In genomic region chr16:11587643-11588247, GRCh38 we compare ENCODE assay signal across 8 cellular contexts. TPM values are rescaled to one million over a fixed set of nuclear protein-coding genes. Genes with fewer than 3 reads are reported as not detected.
DNase-seq lines count a peak whose midpoint lies in the region; ATAC-seq and TF ChIP-seq lines count a peak whose summit lies in the region.

No MANE protein-coding gene starts in this region.

- H3K9ac ChIP-seq in smooth muscle cell (ENCODE audit: low read depth) = no peak overlapping the region

- H2AFZ ChIP-seq in smooth muscle cell (ENCODE audit: low read depth) = peak overlapping the region; percentile 84

- peaks cover 25% of the 10 kb centered on the region for H3F3A ChIP-seq in smooth muscle cell (ENCODE audit: low read depth)

- TF ChIP-seq CTCF in HEK293 (tag by site-specific recombination; IDR thresholded peaks at IDR 0.05) (no peak), WERI-Rb-1 (IDR thresholded peaks at IDR 0.05; ENCODE audit: low read depth, low read length) (no peak), right atrium auricular region (IDR thresholded peaks at IDR 0.05) (no peak), smooth muscle cell (IDR thresholded peaks at IDR 0.05; ENCODE audit: borderline replicate concordance, insufficient read depth, poor library complexity, severe bottlenecking) (no peak)

- H3K4me3 ChIP-seq in HEK293 (ENCODE audit: low read depth, low read length) (peak overlapping the region; percentile 72), WERI-Rb-1 (ENCODE audit: low read depth, low read length) (peak overlapping the region; percentile 58), right atrium auricular region (peak overlapping the region; percentile 57 to 84), smooth muscle cell (peak overlapping the region; percentile 67)

- ATAC-seq in left lobe of liver (no peak), HG03196 (IDR thresholded peaks at IDR 0.05; ENCODE audit: unreplicated experiment) (no peak), HG03457 (IDR thresholded peaks at IDR 0.05; ENCODE audit: unreplicated experiment) (no peak)

- POLR2A ChIA-PET in HEK293 (lab: Yijun Ruan, JAX) = interaction anchor here (1.9 kb wide), 1 partner anchor 10 kb away, joined by 8 read pairs; no protein-coding TSS in a partner anchor

- peak; percentile 38 for DNase-seq in WERI-Rb-1
- no peak for DNase-seq in right atrium auricular region (ENCODE audit: low spot score)
- DNase-seq in smooth muscle cell (lab: John Stamatoyannopoulos, UW; ENCODE audit: unreplicated experiment) = no peak
- DNase-seq in NK-92 treated with Interleukin-12 subunit alpha and Interleukin-12 subunit beta, amount 100 ng/mL, for 24 hours (lab: John Stamatoyannopoulos, UW) = no peak
- no peak for DNase-seq in left lobe of liver (ENCODE audit: low spot score)

- peaks cover 11% of the 10 kb centered on the region for H3K79me2 ChIP-seq in smooth muscle cell (ENCODE audit: low read depth)

- WGBS in smooth muscle cell (ENCODE audit: low lambda C conversion rate) = 65% methylated on average over 14 of the region's 14 CpGs

- H3K4me1 ChIP-seq in HEK293 (ENCODE audit: control insufficient read depth, insufficient read depth, low read length) (peaks cover 15% of the 10 kb centered on the region), right atrium auricular region (peaks cover 0 to 32% of the 10 kb centered on the region in 2 donors), smooth muscle cell (ENCODE audit: low read depth) (peaks cover 23% of the 10 kb centered on the region)

- peak overlapping the region; percentile 97 for H3K4me2 ChIP-seq in smooth muscle cell

- H3K9me3 ChIP-seq in HEK293 (ENCODE audit: control insufficient read depth, insufficient read depth, low read depth, low read length) (no peaks in the 10 kb centered on the region), WERI-Rb-1 (ENCODE audit: severe bottlenecking) (no peaks in the 10 kb centered on the region), right atrium auricular region (peaks cover 0 to 6% of the 10 kb centered on the region in 2 donors), smooth muscle cell (replicated peaks; ENCODE audit: low read depth) (no peaks in the 10 kb centered on the region)

- H3K27me3 ChIP-seq in WERI-Rb-1 (ENCODE audit: insufficient read depth, low read depth, severe bottlenecking) (no peaks in the 10 kb centered on the region), right atrium auricular region (no peaks in the 10 kb centered on the region), smooth muscle cell (ENCODE audit: low read depth) (no peaks in the 10 kb centered on the region)

- no peak overlapping the region; the same call in 1 of the 2 replicates for H3K27ac ChIP-seq in HEK293 (ENCODE audit: extremely low read depth, low read depth, low read length)
- H3K27ac ChIP-seq in WERI-Rb-1 = no peak overlapping the region
- peak overlapping the region; percentile 93 to 95 for H3K27ac ChIP-seq in right atrium auricular region
- peak overlapping the region; percentile 42 for H3K27ac ChIP-seq in smooth muscle cell (ENCODE audit: low read depth)

- peaks cover 22% of the 10 kb centered on the region for H4K20me1 ChIP-seq in smooth muscle cell (ENCODE audit: low read depth)

- H3K36me3 ChIP-seq in HEK293 (ENCODE audit: control insufficient read depth in 2 of 2, insufficient read depth in 1 of 2, low read length in 2 of 2) (no peaks in the 10 kb centered on the region), WERI-Rb-1 (no peaks in the 10 kb centered on the region), right atrium auricular region (no peaks in the 10 kb centered on the region), smooth muscle cell (ENCODE audit: low read depth) (no peaks in the 10 kb centered on the region)

- CTCF ChIA-PET in HEK293 (lab: Yijun Ruan, JAX) = interaction anchor here (0.6 to 1.6 kb wide), 5 partner anchors 9 to 180 kb away, joined by 3 to 5 read pairs (median 4); partner anchors contain the start of gene SNN

TF ChIP-seq in HEK293, 187 proteins besides CTCF, POLR2A, EP300 and RAD21 (continues in another document):
- TF ChIP-seq ZNF843 (tag by site-specific recombination; IDR thresholded peaks at IDR 0.05) (no peak), ZNF140 (tag by site-specific recombination; IDR thresholded peaks at IDR 0.05) (no peak), ZNF366 (tag by site-specific recombination; conservative IDR thresholded peaks at IDR 0.05) (no peak), MYNN (tag by site-specific recombination; IDR thresholded peaks at IDR 0.05; ENCODE audit: borderline replicate concordance) (no peak), ZNF202 (tag by site-specific recombination; IDR thresholded peaks at IDR 0.05; ENCODE audit: borderline replicate concordance) (no peak), HOXD13 (CRISPR knock-in tag; IDR thresholded peaks at IDR 0.05; ENCODE audit: borderline replicate concordance) (no peak), IKZF3 (tag by site-specific recombination; IDR thresholded peaks at IDR 0.05) (no peak), ZNF610 (tag by site-specific recombination; IDR thresholded peaks at IDR 0.05; ENCODE audit: borderline replicate concordance) (no peak), ZNF561 (tag by site-specific recombination; IDR thresholded peaks at IDR 0.05; ENCODE audit: borderline replicate concordance) (no peak), TCF7L2 (IDR thresholded peaks at IDR 0.05; ENCODE audit: borderline replicate concordance, low read depth, low read length) (no peak), TRIM28 (IDR thresholded peaks at IDR 0.05; ENCODE audit: borderline replicate concordance, low read length) (no peak), HOXA7 (CRISPR knock-in tag; IDR thresholded peaks at IDR 0.05; ENCODE audit: borderline replicate concordance) (no peak), GFI1B (tag by site-specific recombination; IDR thresholded peaks at IDR 0.05) (no peak), WT1 (tag by site-specific recombination; IDR thresholded peaks at IDR 0.05) (no peak), ZBTB44 (tag by site-specific recombination; IDR thresholded peaks at IDR 0.05) (no peak), ZNF48 (tag by site-specific recombination; IDR thresholded peaks at IDR 0.05) (no peak)
- TF ChIP-seq, protein P1, sequence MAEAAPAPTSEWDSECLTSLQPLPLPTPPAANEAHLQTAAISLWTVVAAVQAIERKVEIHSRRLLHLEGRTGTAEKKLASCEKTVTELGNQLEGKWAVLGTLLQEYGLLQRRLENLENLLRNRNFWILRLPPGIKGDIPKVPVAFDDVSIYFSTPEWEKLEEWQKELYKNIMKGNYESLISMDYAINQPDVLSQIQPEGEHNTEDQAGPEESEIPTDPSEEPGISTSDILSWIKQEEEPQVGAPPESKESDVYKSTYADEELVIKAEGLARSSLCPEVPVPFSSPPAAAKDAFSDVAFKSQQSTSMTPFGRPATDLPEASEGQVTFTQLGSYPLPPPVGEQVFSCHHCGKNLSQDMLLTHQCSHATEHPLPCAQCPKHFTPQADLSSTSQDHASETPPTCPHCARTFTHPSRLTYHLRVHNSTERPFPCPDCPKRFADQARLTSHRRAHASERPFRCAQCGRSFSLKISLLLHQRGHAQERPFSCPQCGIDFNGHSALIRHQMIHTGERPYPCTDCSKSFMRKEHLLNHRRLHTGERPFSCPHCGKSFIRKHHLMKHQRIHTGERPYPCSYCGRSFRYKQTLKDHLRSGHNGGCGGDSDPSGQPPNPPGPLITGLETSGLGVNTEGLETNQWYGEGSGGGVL (tag by site-specific recombination; IDR thresholded peaks at IDR 0.05) = no peak
- TF ChIP-seq, protein P2, sequence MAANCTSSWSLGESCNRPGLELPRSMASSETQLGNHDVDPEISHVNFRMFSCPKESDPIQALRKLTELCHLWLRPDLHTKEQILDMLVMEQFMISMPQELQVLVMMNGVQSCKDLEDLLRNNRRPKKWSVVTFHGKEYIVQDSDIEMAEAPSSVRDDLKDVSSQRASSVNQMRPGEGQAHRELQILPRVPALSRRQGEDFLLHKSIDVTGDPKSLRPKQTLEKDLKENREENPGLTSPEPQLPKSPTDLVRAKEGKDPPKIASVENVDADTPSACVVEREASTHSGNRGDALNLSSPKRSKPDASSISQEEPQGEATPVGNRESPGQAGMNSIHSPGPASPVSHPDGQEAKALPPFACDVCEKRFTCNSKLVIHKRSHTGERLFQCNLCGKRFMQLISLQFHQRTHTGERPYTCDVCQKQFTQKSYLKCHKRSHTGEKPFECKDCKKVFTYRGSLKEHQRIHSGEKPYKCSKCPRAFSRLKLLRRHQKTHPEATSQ (tag by site-specific recombination; IDR thresholded peaks at IDR 0.05) = no peak

RNA-seq across cellular contexts. Expression of gene LITAF, which starts 1.0 kb away (rescaled TPM):
- 10 to 100 TPM; 48.1 to 50.7 TPM for total RNA-seq in right atrium auricular region
- total RNA-seq in smooth muscle cell = 40.4 and 77.9 TPM in 2 replicates
- polyA plus RNA-seq in smooth muscle cell = 72.6 and 98.0 TPM in 2 replicates
- 47.0 TPM for total RNA-seq in left lobe of liver

Comparison
In these comparisons a context has a peak if more than half of its experiments do, and no peak if none do; other contexts are left out.
1. H3K27ac ChIP-seq: peak in right atrium auricular region (2 of 2) and smooth muscle cell (single experiment); none in HEK293 (single experiment) and WERI-Rb-1 (single experiment).
2. Peak in every context shown above with its lines, with median percentiles within 50 percentile points of each other: H3K4me3 ChIP-seq.